19 cellular contexts compared by ENCODE assay signal in genomic region chr14:91125801-91126200, GRCh38. TPM values are rescaled to one million over a fixed set of nuclear protein-coding genes. Genes with fewer than 3 reads are reported as not detected.
DNase-seq lines count a peak whose midpoint lies in the region; ATAC-seq, FAIRE-seq and TF ChIP-seq lines count a peak whose summit lies in the region.
"Had no signal": no experiment of that assay in that cellular context is flagged by ENCODE, and none has a peak within 500 bp of the region (broad histone marks: within the 10 kb centered on the region; RNA-seq: fewer than 3 reads in every experiment).

No MANE protein-coding gene starts in this region.

- DNase-seq in Right ventricle myocardium inferior (ENCODE audit: missing footprints) = no peak
- no peak for DNase-seq in left cardiac atrium
- no peak for DNase-seq in esophagus squamous epithelium (lab: John Stamatoyannopoulos, UW)
- DNase-seq in progenitor cell of endocrine pancreas (ENCODE audit: low spot score, unreplicated experiment) = no peak
- no peak for DNase-seq in NCI-H2227 (lab: John Stamatoyannopoulos, UW; ENCODE audit: unreplicated experiment)
- no peak for DNase-seq in HCEC 1CT
- no peak for DNase-seq in GM12891 (ENCODE audit: insufficient read length, low spot score)
- DNase-seq: activated CD8-positive, alpha-beta T cell treated with anti-CD3 and anti-CD28 coated beads, Interleukin-2, amount 10 ng/mL, durations not matched to agents 7 days and 5 days; activated effector memory CD4-positive, alpha-beta T cell treated with Interleukin-2 at 50 U/mL for 16 hours; anterior cingulate cortex; mucosa of descending colon; NCI-H1930; NCI-H524; pancreas; PC-9; stimulated activated CD4-positive, alpha-beta T cell treated with anti-CD3 and anti-CD28 coated beads, Interleukin-15, amount 100 ng/mL, for 24 hours; testis had no signal

- no peak overlapping the region for H3K4me3 Mint-ChIP-seq in progenitor cell of endocrine pancreas (ENCODE audit: low read depth)
- H3K4me3 Mint-ChIP-seq: activated CD8-positive, alpha-beta T cell treated with anti-CD3 and anti-CD28 coated beads, Interleukin-2, amount 10 ng/mL, durations not matched to agents 7 days and 5 days had no signal

- no peak overlapping the region for H3K4me3 ChIP-seq in esophagus squamous epithelium
- H3K4me3 ChIP-seq: coronary artery, mucosa of descending colon, pancreas, PC-9, testis had no signal

- peaks cover 20 to 83% (median 47%) of the 10 kb centered on the region in 3 donors for H3K4me1 ChIP-seq in esophagus squamous epithelium
- H3K4me1 ChIP-seq: testis had no signal

- 82 to 85% methylated on average over 4 of the region's 4 CpGs for WGBS in esophagus squamous epithelium, 2 donors

- peaks cover 0 to 27% (median 0%) of the 10 kb centered on the region in 3 donors for H3K36me3 ChIP-seq in esophagus squamous epithelium
- H3K36me3 ChIP-seq: pancreas had no signal

- peaks cover 26% of the 10 kb centered on the region for H3K36me3 Mint-ChIP-seq in progenitor cell of endocrine pancreas (ENCODE audit: insufficient read depth)

- H3K9me3 ChIP-seq in esophagus squamous epithelium = no peaks in the 10 kb centered on the region
- H3K9me3 ChIP-seq: mucosa of descending colon, pancreas, testis had no signal

- ATAC-seq in Right ventricle myocardium inferior (peak; percentile 33), left cardiac atrium (no peak), GM19023 (IDR thresholded peaks at IDR 0.05; ENCODE audit: unreplicated experiment) (no peak)
- ATAC-seq: activated CD8-positive, alpha-beta T cell treated with anti-CD3 and anti-CD28 coated beads, Interleukin-2, amount 10 ng/mL, durations not matched to agents 7 days and 5 days had no signal

- no peaks in the 10 kb centered on the region for H3K9me3 Mint-ChIP-seq in progenitor cell of endocrine pancreas (ENCODE audit: low read depth)

- TF ChIP-seq POLR2A in esophagus squamous epithelium (IDR thresholded peaks at IDR 0.05) (no peak), GM12891 (IDR thresholded peaks at IDR 0.05; ENCODE audit: low read depth, low read length) (no peak)

- intact Hi-C loops in Right ventricle myocardium inferior (cut with DNase I) = no loop called here
- intact Hi-C loops in left cardiac atrium (cut with DNase I) = no loop called here
- intact Hi-C loops in esophagus squamous epithelium (cut with DNase I) = no loop called here

- H3K4me1 Mint-ChIP-seq in progenitor cell of endocrine pancreas (ENCODE audit: low read depth) = peaks cover 14% of the 10 kb centered on the region

- no peaks in the 10 kb centered on the region for H3K27me3 Mint-ChIP-seq in progenitor cell of endocrine pancreas

- no peak for FAIRE-seq in GM12891 (lab: Jason Lieb, UNC)
- FAIRE-seq: pancreas had no signal

- TF ChIP-seq CTCF in esophagus squamous epithelium (IDR thresholded peaks at IDR 0.05) = no peak
- TF ChIP-seq CTCF in progenitor cell of endocrine pancreas (IDR thresholded peaks at IDR 0.05; ENCODE audit: unreplicated experiment) = no peak

- peak overlapping the region; percentile 87 to 92 (median 90) for H3K27ac ChIP-seq in esophagus squamous epithelium
- H3K27ac ChIP-seq: coronary artery, PC-9, testis had no signal

- peak overlapping the region; percentile 92 for H3K27ac Mint-ChIP-seq in progenitor cell of endocrine pancreas

- H3K27me3 ChIP-seq in esophagus squamous epithelium = no peaks in the 10 kb centered on the region
- H3K27me3 ChIP-seq: pancreas, testis had no signal

TF ChIP-seq in GM12891, 5 proteins besides CTCF, POLR2A, EP300 and RAD21:
- no peak for TF ChIP-seq TAF1 (IDR thresholded peaks at IDR 0.05; ENCODE audit: low read depth, low read length)
- TF ChIP-seq SPI1 (IDR thresholded peaks at IDR 0.05; ENCODE audit: low read depth, low read length) = no peak
- TF ChIP-seq POU2F2 (IDR thresholded peaks at IDR 0.05; ENCODE audit: low read depth, low read length) = no peak
- TF ChIP-seq POLR2AphosphoS5 (IDR thresholded peaks at IDR 0.05; ENCODE audit: low read depth, low read length) = no peak
- no peak for TF ChIP-seq PAX5 (IDR thresholded peaks at IDR 0.05; ENCODE audit: insufficient read depth, low read length, severe bottlenecking)

RNA-seq across cellular contexts. Expression of gene DGLUCY, which starts 11.9 kb away (rescaled TPM):
- total RNA-seq in Right ventricle myocardium inferior (202 TPM), left cardiac atrium (100 to 1,000 TPM; 110 to 129 TPM), esophagus squamous epithelium (10 to 100 TPM; 32.6 to 51.3 (median 38.9) TPM), progenitor cell of endocrine pancreas (73.4 and 83.3 TPM in 2 replicates)
- 26.9 TPM for polyA plus RNA-seq in GM12891 (2012; ENCODE audit: low read depth, missing spikeins)
